In the genomic region with DNA sequence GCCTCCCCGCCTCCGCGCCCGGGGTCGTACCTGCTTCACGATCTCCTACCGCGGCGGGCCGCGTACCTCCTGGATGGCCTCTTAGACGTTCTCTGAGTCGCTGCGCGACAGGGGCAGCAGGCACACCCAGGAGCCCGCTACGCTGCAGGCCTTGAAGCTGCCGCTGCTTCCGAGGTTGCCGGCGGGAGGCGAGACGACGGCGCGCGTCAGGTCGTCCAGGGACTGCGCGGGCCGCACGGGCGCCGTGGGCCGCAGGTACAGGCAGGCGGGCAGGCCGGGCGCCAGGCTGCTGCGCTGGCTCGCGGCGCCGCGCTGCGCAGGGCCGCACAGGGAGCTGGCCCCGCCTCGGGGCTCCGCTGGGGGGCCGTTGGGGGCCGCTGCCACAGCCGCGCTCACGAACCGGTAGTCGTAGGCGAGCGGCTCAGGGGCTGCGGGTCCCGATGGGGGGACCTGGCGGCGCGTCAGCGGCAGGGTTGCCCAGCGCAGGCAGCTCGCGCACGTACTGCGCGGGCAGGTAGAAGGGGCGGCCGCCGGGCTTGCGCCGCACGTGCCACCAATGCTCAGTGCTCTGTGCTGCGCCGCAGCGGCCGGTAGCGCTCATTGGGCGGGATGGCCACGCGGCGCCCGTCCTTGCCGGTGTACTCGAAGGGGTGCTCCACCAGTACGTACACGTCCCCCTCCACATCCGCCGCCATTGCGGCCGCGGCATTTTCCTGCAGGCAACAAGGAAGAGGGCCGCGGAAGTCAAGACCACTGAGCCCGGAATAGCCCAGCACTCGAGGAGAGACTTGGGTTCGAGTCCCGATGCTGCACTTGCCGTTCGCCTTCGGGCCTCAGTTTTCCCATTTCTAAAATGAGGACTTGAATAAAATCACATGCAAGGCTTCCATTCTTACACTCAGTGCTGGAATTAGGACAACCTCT, we compare ENCODE assay signal across 8 cellular contexts.
DNase-seq lines count a peak whose midpoint lies in the region; ATAC-seq, FAIRE-seq and TF ChIP-seq lines count a peak whose summit lies in the region.

No MANE protein-coding gene starts in this region.

- TF ChIP-seq POLR2A in A549 (IDR thresholded peaks at IDR 0.05; ENCODE audit: low read length) = no peak

- ATAC-seq in A549 (no peak), HG02763 (IDR thresholded peaks at IDR 0.05; ENCODE audit: unreplicated experiment) (no peak)
- peak; percentile 17 for ATAC-seq in stimulated activated memory B cell treated with anti-CD40 and anti-IgM and Interleukin-4, amounts not matched to agents 10 μg/mL and 1 μg/mL and 100 μg/mL, for 72 hours

- H3K27me3 Mint-ChIP-seq in activated naive CD4-positive, alpha-beta T cell treated with anti-CD3 and anti-CD28 coated beads, Interleukin-2, amount 50 U/mL, for 24 hours = peaks cover 2% of the 10 kb centered on the region
- peaks cover 2 to 16% (median 8%) of the 10 kb centered on the region in 3 donors for H3K27me3 Mint-ChIP-seq in immature natural killer cell (ENCODE audit: low read depth in 3 of 3)
- no peaks in the 10 kb centered on the region for H3K27me3 Mint-ChIP-seq in stimulated activated memory B cell treated with anti-CD40 and anti-IgM and Interleukin-4, amounts not matched to agents 10 μg/mL and 1 μg/mL and 100 μg/mL, for 72 hours
- H3K27me3 Mint-ChIP-seq in activated T-helper 1 cell treated with anti-CD3 and anti-CD28 coated beads, Interleukin-12 subunit alpha, Interleukin-12 subunit beta, Interleukin-2, Interleukin-4 antibody, amounts not matched to agents 30 ng/mL and 10 ng/mL and 1 ng/mL, durations not matched to agents 14 hours and 24 hours and 36 hours (ENCODE audit: insufficient read depth) = peaks cover 6% of the 10 kb centered on the region

- H3K9me3 ChIP-seq in A549 = no peaks in the 10 kb centered on the region

- CTCF ChIA-PET in A549 (lab: Yijun Ruan, JAX) = interaction anchor here (0.6 to 6.2 kb wide), 7 partner anchors 7 to 160 kb away, joined by 3 to 49 read pairs (median 7); no protein-coding TSS in a partner anchor

- 96% methylated on average over 102 of the region's 104 CpGs for WGBS in A549 (ENCODE audit: missing lambda C conversion rate)

- H3K9me3 Mint-ChIP-seq in activated naive CD4-positive, alpha-beta T cell treated with anti-CD3 and anti-CD28 coated beads, Interleukin-2, amount 50 U/mL, for 24 hours = no peaks in the 10 kb centered on the region
- H3K9me3 Mint-ChIP-seq in immature natural killer cell = no peaks in the 10 kb centered on the region
- H3K9me3 Mint-ChIP-seq in stimulated activated memory B cell treated with anti-CD40 and anti-IgM and Interleukin-4, amounts not matched to agents 10 μg/mL and 1 μg/mL and 100 μg/mL, for 72 hours = no peaks in the 10 kb centered on the region
- H3K9me3 Mint-ChIP-seq in activated T-helper 1 cell treated with anti-CD3 and anti-CD28 coated beads, Interleukin-12 subunit alpha, Interleukin-12 subunit beta, Interleukin-2, Interleukin-4 antibody, amounts not matched to agents 30 ng/mL and 10 ng/mL and 1 ng/mL, durations not matched to agents 14 hours and 24 hours and 36 hours = no peaks in the 10 kb centered on the region

- DNase-seq in A549 (ENCODE audit: low read depth in 1 of 2, low spot score in 1 of 2) = no peak
- peak; percentile 81 for DNase-seq in H7
- DNase-seq in immature natural killer cell = peak; percentile 61 to 64 (median 61)
- DNase-seq in activated T-helper 1 cell treated with anti-CD3 and anti-CD28 coated beads, Interleukin-12 subunit alpha, Interleukin-12 subunit beta, Interleukin-2, Interleukin-4 antibody, amounts not matched to agents 30 ng/mL and 10 ng/mL and 1 ng/mL, durations not matched to agents 14 hours and 24 hours and 36 hours (ENCODE audit: low spot score) = no peak
- DNase-seq in SK-N-DZ (ENCODE audit: low spot score) = no peak

- POLR2A ChIA-PET in A549 (lab: Yijun Ruan, JAX) = no interaction called here

- no peaks in the 10 kb centered on the region for H3K36me3 Mint-ChIP-seq in activated naive CD4-positive, alpha-beta T cell treated with anti-CD3 and anti-CD28 coated beads, Interleukin-2, amount 50 U/mL, for 24 hours
- H3K36me3 Mint-ChIP-seq in immature natural killer cell = no peaks in the 10 kb centered on the region
- H3K36me3 Mint-ChIP-seq in stimulated activated memory B cell treated with anti-CD40 and anti-IgM and Interleukin-4, amounts not matched to agents 10 μg/mL and 1 μg/mL and 100 μg/mL, for 72 hours = no peaks in the 10 kb centered on the region
- peaks cover 8% of the 10 kb centered on the region for H3K36me3 Mint-ChIP-seq in activated T-helper 1 cell treated with anti-CD3 and anti-CD28 coated beads, Interleukin-12 subunit alpha, Interleukin-12 subunit beta, Interleukin-2, Interleukin-4 antibody, amounts not matched to agents 30 ng/mL and 10 ng/mL and 1 ng/mL, durations not matched to agents 14 hours and 24 hours and 36 hours (ENCODE audit: low read depth)

- peak; percentile 32 for FAIRE-seq in A549 (lab: Jason Lieb, UNC)

- no peak for TF ChIP-seq RAD21 in A549 (conservative IDR thresholded peaks at IDR 0.05 in 1 of 2, IDR thresholded peaks at IDR 0.05 in 1 of 2)

- H3K4me2 ChIP-seq in A549 = no peak overlapping the region

- no peak for TF ChIP-seq EP300 in A549 (IDR thresholded peaks at IDR 0.05)

- H3K27me3 ChIP-seq in H7 (ENCODE audit: control insufficient read depth, insufficient read depth, low read length) = peaks cover 63% of the 10 kb centered on the region

- no peak for TF ChIP-seq CTCF in A549 (IDR thresholded peaks at IDR 0.05)

- H3K4me1 ChIP-seq in A549 = peaks cover 26% of the 10 kb centered on the region

- H3K4me3 Mint-ChIP-seq in activated naive CD4-positive, alpha-beta T cell treated with anti-CD3 and anti-CD28 coated beads, Interleukin-2, amount 50 U/mL, for 24 hours = peak overlapping the region; percentile 44
- H3K4me3 Mint-ChIP-seq in immature natural killer cell = peak overlapping the region; percentile 82 to 88 (median 83)
- H3K4me3 Mint-ChIP-seq in stimulated activated memory B cell treated with anti-CD40 and anti-IgM and Interleukin-4, amounts not matched to agents 10 μg/mL and 1 μg/mL and 100 μg/mL, for 72 hours = peak overlapping the region; percentile 81
- no peak overlapping the region for H3K4me3 Mint-ChIP-seq in activated T-helper 1 cell treated with anti-CD3 and anti-CD28 coated beads, Interleukin-12 subunit alpha, Interleukin-12 subunit beta, Interleukin-2, Interleukin-4 antibody, amounts not matched to agents 30 ng/mL and 10 ng/mL and 1 ng/mL, durations not matched to agents 14 hours and 24 hours and 36 hours

- no peak overlapping the region for H3K27ac Mint-ChIP-seq in activated naive CD4-positive, alpha-beta T cell treated with anti-CD3 and anti-CD28 coated beads, Interleukin-2, amount 50 U/mL, for 24 hours
- H3K27ac Mint-ChIP-seq in immature natural killer cell = peak overlapping the region in 3 of 6 donors; percentile 45 to 71 (median 65)
- H3K27ac Mint-ChIP-seq in stimulated activated memory B cell treated with anti-CD40 and anti-IgM and Interleukin-4, amounts not matched to agents 10 μg/mL and 1 μg/mL and 100 μg/mL, for 72 hours = no peak overlapping the region
- H3K27ac Mint-ChIP-seq in activated T-helper 1 cell treated with anti-CD3 and anti-CD28 coated beads, Interleukin-12 subunit alpha, Interleukin-12 subunit beta, Interleukin-2, Interleukin-4 antibody, amounts not matched to agents 30 ng/mL and 10 ng/mL and 1 ng/mL, durations not matched to agents 14 hours and 24 hours and 36 hours = no peak overlapping the region

- H3K4me3 ChIP-seq in A549 = no peak overlapping the region
- H3K4me3 ChIP-seq in H7 (ENCODE audit: insufficient read depth, low read depth, low read length) = peak overlapping the region; percentile 29

- intact Hi-C loops in activated T-helper 1 cell treated with anti-CD3 and anti-CD28 coated beads, Interleukin-12 subunit alpha, Interleukin-12 subunit beta, Interleukin-2, Interleukin-4 antibody, amounts not matched to agents 30 ng/mL and 10 ng/mL and 1 ng/mL, durations not matched to agents 14 hours and 24 hours and 36 hours (cut with micrococcal nuclease) = loop anchor here (5.0 kb wide), 1 partner anchor 59 kb away; no protein-coding TSS in a partner anchor

- H3K4me1 Mint-ChIP-seq in activated naive CD4-positive, alpha-beta T cell treated with anti-CD3 and anti-CD28 coated beads, Interleukin-2, amount 50 U/mL, for 24 hours = peaks cover 25% of the 10 kb centered on the region
- peaks cover 27 to 40% of the 10 kb centered on the region in 2 donors for H3K4me1 Mint-ChIP-seq in immature natural killer cell
- peaks cover 57% of the 10 kb centered on the region for H3K4me1 Mint-ChIP-seq in stimulated activated memory B cell treated with anti-CD40 and anti-IgM and Interleukin-4, amounts not matched to agents 10 μg/mL and 1 μg/mL and 100 μg/mL, for 72 hours
- peaks cover 29% of the 10 kb centered on the region for H3K4me1 Mint-ChIP-seq in activated T-helper 1 cell treated with anti-CD3 and anti-CD28 coated beads, Interleukin-12 subunit alpha, Interleukin-12 subunit beta, Interleukin-2, Interleukin-4 antibody, amounts not matched to agents 30 ng/mL and 10 ng/mL and 1 ng/mL, durations not matched to agents 14 hours and 24 hours and 36 hours (ENCODE audit: low read depth)

- no peak overlapping the region for H3K27ac ChIP-seq in A549

- no peaks in the 10 kb centered on the region for H3K36me3 ChIP-seq in H7 (replicated peaks; ENCODE audit: control insufficient read depth, insufficient read depth, low read length)

TF ChIP-seq in A549, 52 proteins besides CTCF, POLR2A, EP300 and RAD21 (continues in another document):
- TF ChIP-seq NPAS2 (CRISPR knock-in tag; IDR thresholded peaks at IDR 0.05; ENCODE audit: borderline replicate concordance) = no peak

Comparison
In these comparisons a context has a peak if more than half of its experiments do, and no peak if none do; other contexts are left out.
1. DNase-seq: peak in H7 (single experiment) and immature natural killer cell (3 of 3); none in A549 (0 of 2), activated T-helper 1 cell treated with anti-CD3 and anti-CD28 coated beads, Interleukin-12 subunit alpha, Interleukin-12 subunit beta, Interleukin-2, Interleukin-4 antibody, amounts not matched to agents 30 ng/mL and 10 ng/mL and 1 ng/mL, durations not matched to agents 14 hours and 24 hours and 36 hours (single experiment) and SK-N-DZ (single experiment).